In the genomic region with DNA sequence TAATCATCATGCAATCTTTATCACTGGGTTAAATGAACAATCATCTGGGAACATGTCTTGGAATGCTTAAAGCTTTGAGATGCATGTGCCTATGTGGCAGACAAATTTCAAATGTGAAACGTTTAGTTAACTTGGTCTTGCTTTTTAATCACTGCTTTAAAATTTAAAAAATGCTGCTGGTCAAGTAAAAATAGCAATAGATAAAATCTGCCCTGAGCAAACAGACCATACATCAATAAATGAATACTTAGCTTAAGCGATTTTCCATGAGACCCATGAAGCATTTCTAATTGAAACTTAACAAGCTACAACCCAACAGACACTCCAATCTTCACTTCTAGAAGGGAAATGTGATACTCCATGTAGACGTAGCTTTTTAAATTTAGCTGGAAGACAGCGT, we compare ENCODE assay signal across 21 cellular contexts. TPM values are rescaled to one million over a fixed set of nuclear protein-coding genes. Genes with fewer than 3 reads are reported as not detected.
DNase-seq lines count a peak whose midpoint lies in the region; ATAC-seq and TF ChIP-seq lines count a peak whose summit lies in the region.
"Had no signal": no experiment of that assay in that cellular context is flagged by ENCODE, and none has a peak within 500 bp of the region (broad histone marks: within the 10 kb centered on the region; RNA-seq: fewer than 3 reads in every experiment).

No MANE protein-coding gene starts in this region.

- peak overlapping the region; percentile 88 for H3K27ac ChIP-seq in left ventricle myocardium inferior (replicated peaks)
- peak overlapping the region; percentile 86 to 93 (median 90) for H3K27ac ChIP-seq in upper lobe of left lung
- H3K27ac ChIP-seq in prostate gland = no peak overlapping the region

- H3K9me3 Mint-ChIP-seq in endothelial cell (ENCODE audit: unreplicated experiment) = peaks cover 7% of the 10 kb centered on the region
- H3K9me3 Mint-ChIP-seq in neural crest cell = peaks cover 8% of the 10 kb centered on the region

- TF ChIP-seq POLR2A in upper lobe of left lung (IDR thresholded peaks at IDR 0.05) = no peak
- no peak for TF ChIP-seq POLR2A in prostate gland (IDR thresholded peaks at IDR 0.05)

- H3K4me1 Mint-ChIP-seq in endothelial cell (ENCODE audit: unreplicated experiment) (peaks cover 40% of the 10 kb centered on the region), neural crest cell (peaks cover 11% of the 10 kb centered on the region)

- H3K27me3 ChIP-seq in left ventricle myocardium inferior (ENCODE audit: low read depth) = peaks cover 7% of the 10 kb centered on the region
- peaks cover 0 to 6% (median 4%) of the 10 kb centered on the region in 4 donors for H3K27me3 ChIP-seq in upper lobe of left lung
- no peaks in the 10 kb centered on the region for H3K27me3 ChIP-seq in prostate gland (replicated peaks; ENCODE audit: insufficient read depth)

- no peaks in the 10 kb centered on the region for H3K36me3 ChIP-seq in left ventricle myocardium inferior
- H3K36me3 ChIP-seq in upper lobe of left lung = no peaks in the 10 kb centered on the region
- no peaks in the 10 kb centered on the region for H3K36me3 ChIP-seq in prostate gland

- peak overlapping the region; percentile 100 for H3K27ac Mint-ChIP-seq in endothelial cell (ENCODE audit: unreplicated experiment)
- H3K27ac Mint-ChIP-seq in neural crest cell (ENCODE audit: unreplicated experiment) = no peak overlapping the region
- H3K27ac Mint-ChIP-seq: CD4-positive, CD25-positive, alpha-beta regulatory T cell; GM23338 had no signal

- peak overlapping the region; percentile 99 for H3K4me3 Mint-ChIP-seq in endothelial cell (ENCODE audit: unreplicated experiment)
- peak overlapping the region; percentile 85 for H3K4me3 Mint-ChIP-seq in neural crest cell
- H3K4me3 Mint-ChIP-seq: CD4-positive, CD25-positive, alpha-beta regulatory T cell had no signal

- no peak overlapping the region for H3K4me3 ChIP-seq in left ventricle myocardium inferior
- no peak overlapping the region for H3K4me3 ChIP-seq in upper lobe of left lung
- H3K4me3 ChIP-seq in prostate gland = no peak overlapping the region

- peaks cover 31% of the 10 kb centered on the region for H3K4me1 ChIP-seq in left ventricle myocardium inferior
- H3K4me1 ChIP-seq in upper lobe of left lung = peaks cover 3 to 25% (median 11%) of the 10 kb centered on the region in 4 donors
- no peaks in the 10 kb centered on the region for H3K4me1 ChIP-seq in prostate gland (replicated peaks)
- H3K4me1 ChIP-seq: Caco-2 had no signal

- intact Hi-C loops in left ventricle myocardium inferior (cut with micrococcal nuclease) (no loop called here), Right ventricle myocardium inferior (cut with DNase I) (loop anchor here (10.0 kb wide), 1 partner anchor 169 kb away; no protein-coding TSS in a partner anchor), prostate gland (cut with DNase I) (loop anchor here (10.0 kb wide), 2 partner anchors 191 to 531 kb away; no protein-coding TSS in a partner anchor)

- WGBS in upper lobe of left lung, 2 donors = 53 to 59% methylated on average over 4 of the region's 4 CpGs
- WGBS in prostate gland = 24% methylated on average over 4 of the region's 4 CpGs

- no peak for ATAC-seq in Right ventricle myocardium inferior
- no peak for ATAC-seq in upper lobe of left lung (ENCODE audit: low FRiP score in 2 of 2)
- no peak for ATAC-seq in GM21529 (IDR thresholded peaks at IDR 0.05; ENCODE audit: unreplicated experiment)
- ATAC-seq: GM23338, HCT116 had no signal

- no peak for DNase-seq in left ventricle myocardium inferior
- DNase-seq in Right ventricle myocardium inferior (ENCODE audit: missing footprints) = no peak
- DNase-seq in endothelial cell (ENCODE audit: low spot score) = no peak
- DNase-seq in neural crest cell (ENCODE audit: low read depth, low spot score) = no peak
- no peak for DNase-seq in upper lobe of left lung
- no peak for DNase-seq in middle frontal gyrus (ENCODE audit: extremely low spot score, low spot score)
- DNase-seq in prostate gland (ENCODE audit: low spot score) = no peak
- DNase-seq: ACHN; AML-193; Caco-2; CD4-positive, CD25-positive, alpha-beta regulatory T cell; DMS53; NCI-H1105; NCI-H1694; NCI-H510A had no signal

- TF ChIP-seq CTCF in left ventricle myocardium inferior (IDR thresholded peaks at IDR 0.05; ENCODE audit: borderline replicate concordance) = no peak
- TF ChIP-seq CTCF in endothelial cell (IDR thresholded peaks at IDR 0.05; ENCODE audit: unreplicated experiment) = no peak
- TF ChIP-seq CTCF in neural crest cell (conservative IDR thresholded peaks at IDR 0.05) = no peak
- no peak for TF ChIP-seq CTCF in upper lobe of left lung (IDR thresholded peaks at IDR 0.05)
- no peak for TF ChIP-seq CTCF in prostate gland (IDR thresholded peaks at IDR 0.05)

- no peak for TF ChIP-seq EP300 in upper lobe of left lung (IDR thresholded peaks at IDR 0.05)

- peaks cover 33% of the 10 kb centered on the region for H3K36me3 Mint-ChIP-seq in endothelial cell (ENCODE audit: low read depth, unreplicated experiment)
- H3K36me3 Mint-ChIP-seq in neural crest cell (ENCODE audit: low read depth) = peaks cover 15% of the 10 kb centered on the region

- H3K9me3 ChIP-seq in left ventricle myocardium inferior (replicated peaks) = peaks cover under 1% of the 10 kb centered on the region
- H3K9me3 ChIP-seq in upper lobe of left lung = no peaks in the 10 kb centered on the region
- no peaks in the 10 kb centered on the region for H3K9me3 ChIP-seq in prostate gland
- H3K9me3 ChIP-seq: Caco-2 had no signal

- H3K27me3 Mint-ChIP-seq in endothelial cell (ENCODE audit: unreplicated experiment) = peaks cover 16% of the 10 kb centered on the region
- peaks cover 68% of the 10 kb centered on the region for H3K27me3 Mint-ChIP-seq in neural crest cell (ENCODE audit: low read depth)

RNA-seq across cellular contexts. Expression of gene KL, which starts 1.9 kb away (rescaled TPM):
- total RNA-seq in left ventricle myocardium inferior (1.2 TPM), Right ventricle myocardium inferior (1.5 TPM), endothelial cell (ENCODE audit: unreplicated experiment) (29.6 TPM), neural crest cell (0.11 and 0.12 TPM in 2 replicates), upper lobe of left lung (10 to 100 TPM in 2 of 6 donors, 1 to 10 TPM in 4; 4.7 to 11.2 (median 7.7) TPM), prostate gland (10 to 100 TPM; 13.9 to 46.8 TPM)
- total RNA-seq: CD4-positive, CD25-positive, alpha-beta regulatory T cell; G401; LHCN-M2; SK-MEL-5 had no signal

Comparison
In these comparisons a context has a peak if more than half of its experiments do, and no peak if none do; other contexts are left out.
1. H3K27ac ChIP-seq: peak in left ventricle myocardium inferior (single experiment) and upper lobe of left lung (4 of 4); none in prostate gland (0 of 2).